ENCODE assay signal across 12 cellular contexts in genomic region chrX:130179579-130180215, GRCh38. TPM values are rescaled to one million over a fixed set of nuclear protein-coding genes. Genes with fewer than 3 reads are reported as not detected.
DNase-seq lines count a peak whose midpoint lies in the region; ATAC-seq and TF ChIP-seq lines count a peak whose summit lies in the region.
"Had no signal": no experiment of that assay in that cellular context is flagged by ENCODE, and none has a peak within 500 bp of the region (broad histone marks: within the 10 kb centered on the region; RNA-seq: fewer than 3 reads in every experiment).

No MANE protein-coding gene starts in this region.

- no peak for DNase-seq in activated CD4-positive, alpha-beta memory T cell treated with anti-CD3 and anti-CD28 coated beads for 36 hours
- DNase-seq in activated CD4-positive, alpha-beta memory T cell treated with anti-CD3 and anti-CD28 coated beads, Interleukin-2, amount 10 ng/mL, durations not matched to agents 7 days and 5 days = no peak
- peak; percentile 74 for DNase-seq in NCI-H2227 (lab: John Stamatoyannopoulos, UW; ENCODE audit: unreplicated experiment)
- peak; percentile 49 for DNase-seq in brain microvascular endothelial cell
- peak in 5 of 9 donors; percentile 12 to 59 (median 44) for DNase-seq in naive thymus-derived CD4-positive, alpha-beta T cell
- no peak for DNase-seq in Calu3
- no peak for DNase-seq in body of pancreas
- DNase-seq in stimulated activated CD4-positive, alpha-beta T cell treated with anti-CD3 and anti-CD28 coated beads, Interleukin-12 subunit alpha, Interleukin-12 subunit beta, amount 100 ng/mL, for 4 hours = no peak
- DNase-seq: NCI-H524, Right ventricle myocardium superior, upper lobe of left lung had no signal

- peaks cover 18% of the 10 kb centered on the region for H3K36me3 Mint-ChIP-seq in activated CD4-positive, alpha-beta memory T cell treated with anti-CD3 and anti-CD28 coated beads for 36 hours
- peaks cover 42% of the 10 kb centered on the region for H3K36me3 Mint-ChIP-seq in activated CD4-positive, alpha-beta memory T cell treated with anti-CD3 and anti-CD28 coated beads, Interleukin-2, amount 10 ng/mL, durations not matched to agents 7 days and 5 days (ENCODE audit: low read depth)
- H3K36me3 Mint-ChIP-seq in naive thymus-derived CD4-positive, alpha-beta T cell = peaks cover 0 to 19% (median 6%) of the 10 kb centered on the region in 5 donors
- no peaks in the 10 kb centered on the region for H3K36me3 Mint-ChIP-seq in Calu3 (ENCODE audit: insufficient read depth, unreplicated experiment)

- no peaks in the 10 kb centered on the region for H3K27me3 ChIP-seq in brain microvascular endothelial cell (replicated peaks)
- H3K27me3 ChIP-seq in naive thymus-derived CD4-positive, alpha-beta T cell (ENCODE audit: control insufficient read depth in 2 of 2, insufficient read depth in 2 of 2, low read length in 2 of 2) = no peaks in the 10 kb centered on the region
- H3K27me3 ChIP-seq in body of pancreas = no peaks in the 10 kb centered on the region
- H3K27me3 ChIP-seq: upper lobe of left lung had no signal

- peak overlapping the region; percentile 32 for H3K27ac Mint-ChIP-seq in activated CD4-positive, alpha-beta memory T cell treated with anti-CD3 and anti-CD28 coated beads for 36 hours
- no peak overlapping the region for H3K27ac Mint-ChIP-seq in activated CD4-positive, alpha-beta memory T cell treated with anti-CD3 and anti-CD28 coated beads, Interleukin-2, amount 10 ng/mL, durations not matched to agents 7 days and 5 days
- peak overlapping the region; percentile 54 to 94 (median 88) for H3K27ac Mint-ChIP-seq in naive thymus-derived CD4-positive, alpha-beta T cell
- no peak overlapping the region for H3K27ac Mint-ChIP-seq in Calu3 (ENCODE audit: unreplicated experiment)

- no peaks in the 10 kb centered on the region for H3K36me3 ChIP-seq in brain microvascular endothelial cell (replicated peaks)
- H3K36me3 ChIP-seq in naive thymus-derived CD4-positive, alpha-beta T cell (ENCODE audit: control insufficient read depth in 2 of 3, insufficient read depth in 3 of 3, low read length in 3 of 3) = peaks cover 0 to 5% (median 0%) of the 10 kb centered on the region in 3 experiments
- no peaks in the 10 kb centered on the region for H3K36me3 ChIP-seq in body of pancreas (replicated peaks in 1 of 2; ENCODE audit: insufficient read depth in 1 of 2, low read depth in 2 of 2)
- H3K36me3 ChIP-seq: upper lobe of left lung had no signal

- TF ChIP-seq POLR2A in body of pancreas (IDR thresholded peaks at IDR 0.05) = no peak

- no peaks in the 10 kb centered on the region for H3K9me3 ChIP-seq in naive thymus-derived CD4-positive, alpha-beta T cell (ENCODE audit: control insufficient read depth in 2 of 3, low read length in 3 of 3)
- no peaks in the 10 kb centered on the region for H3K9me3 ChIP-seq in body of pancreas
- H3K9me3 ChIP-seq: upper lobe of left lung had no signal

- intact Hi-C loops in activated CD4-positive, alpha-beta memory T cell treated with anti-CD3 and anti-CD28 coated beads for 36 hours (cut with micrococcal nuclease) = loop anchor here (10.0 kb wide), 1 partner anchor 575 kb away; no protein-coding TSS in a partner anchor
- intact Hi-C loops in naive thymus-derived CD4-positive, alpha-beta T cell (cut with micrococcal nuclease) = no loop called here
- intact Hi-C loops in Calu3 (cut with micrococcal nuclease; ENCODE audit: unreplicated experiment) = no loop called here
- intact Hi-C loops in body of pancreas (cut with DNase I) = no loop called here

- no peaks in the 10 kb centered on the region for H3K9me3 Mint-ChIP-seq in activated CD4-positive, alpha-beta memory T cell treated with anti-CD3 and anti-CD28 coated beads for 36 hours
- H3K9me3 Mint-ChIP-seq in activated CD4-positive, alpha-beta memory T cell treated with anti-CD3 and anti-CD28 coated beads, Interleukin-2, amount 10 ng/mL, durations not matched to agents 7 days and 5 days = no peaks in the 10 kb centered on the region
- H3K9me3 Mint-ChIP-seq in naive thymus-derived CD4-positive, alpha-beta T cell = peaks cover 0 to 1% (median 0%) of the 10 kb centered on the region in 11 donors
- H3K9me3 Mint-ChIP-seq in Calu3 (ENCODE audit: low read depth, unreplicated experiment) = no peaks in the 10 kb centered on the region

- peaks cover 6 to 27% of the 10 kb centered on the region in 2 donors for H3K4me1 ChIP-seq in naive thymus-derived CD4-positive, alpha-beta T cell (ENCODE audit: control insufficient read depth in 2 of 2, insufficient read depth in 2 of 2, low read length in 2 of 2)
- no peaks in the 10 kb centered on the region for H3K4me1 ChIP-seq in body of pancreas

- peak; percentile 74 for ATAC-seq in naive thymus-derived CD4-positive, alpha-beta T cell
- no peak for ATAC-seq in body of pancreas

- H3K4me1 Mint-ChIP-seq in activated CD4-positive, alpha-beta memory T cell treated with anti-CD3 and anti-CD28 coated beads for 36 hours (ENCODE audit: low read depth) = peaks cover 41% of the 10 kb centered on the region
- peaks cover 61% of the 10 kb centered on the region for H3K4me1 Mint-ChIP-seq in activated CD4-positive, alpha-beta memory T cell treated with anti-CD3 and anti-CD28 coated beads, Interleukin-2, amount 10 ng/mL, durations not matched to agents 7 days and 5 days
- H3K4me1 Mint-ChIP-seq in naive thymus-derived CD4-positive, alpha-beta T cell = peaks cover 15 to 60% (median 49%) of the 10 kb centered on the region in 7 donors
- no peaks in the 10 kb centered on the region for H3K4me1 Mint-ChIP-seq in Calu3 (ENCODE audit: low read depth, unreplicated experiment)

- POLR2A ChIA-PET in activated CD4-positive, alpha-beta memory T cell treated with anti-CD3 and anti-CD28 coated beads for 36 hours (lab: Charles Lee) = no interaction called here
- POLR2A ChIA-PET in activated CD4-positive, alpha-beta memory T cell treated with anti-CD3 and anti-CD28 coated beads, Interleukin-2, amount 10 ng/mL, durations not matched to agents 7 days and 5 days (lab: Charles Lee) = no interaction called here
- POLR2A ChIA-PET in naive thymus-derived CD4-positive, alpha-beta T cell (lab: Charles Lee) = no interaction called here

- 48 to 49% methylated on average over 7 of the region's 7 CpGs for WGBS in body of pancreas, 2 donors

- in situ Hi-C loops in brain microvascular endothelial cell (cut with HindIII; ENCODE audit: low pct_ligation_motif_present, low sequenced_read_pairs) = no loop called here

- no peak overlapping the region for H3K4me3 ChIP-seq in brain microvascular endothelial cell (ENCODE audit: low read depth, low read length)
- H3K4me3 ChIP-seq in naive thymus-derived CD4-positive, alpha-beta T cell (ENCODE audit: low read length) = no peak overlapping the region
- H3K4me3 ChIP-seq in body of pancreas = no peak overlapping the region
- H3K4me3 ChIP-seq: upper lobe of left lung had no signal

- BruUV-seq in Calu3 (replicated peaks; lab: Mats Ljungman, UMichigan) = no TSS peak

- TF ChIP-seq CTCF in brain microvascular endothelial cell (IDR thresholded peaks at IDR 0.05; ENCODE audit: low read depth, low read length, missing control alignments) (no peak), Calu3 (IDR thresholded peaks at IDR 0.05; ENCODE audit: unreplicated experiment) (no peak), body of pancreas (IDR thresholded peaks at IDR 0.05) (no peak)

- H3K27me3 Mint-ChIP-seq in activated CD4-positive, alpha-beta memory T cell treated with anti-CD3 and anti-CD28 coated beads for 36 hours = no peaks in the 10 kb centered on the region
- H3K27me3 Mint-ChIP-seq in activated CD4-positive, alpha-beta memory T cell treated with anti-CD3 and anti-CD28 coated beads, Interleukin-2, amount 10 ng/mL, durations not matched to agents 7 days and 5 days = no peaks in the 10 kb centered on the region
- H3K27me3 Mint-ChIP-seq in naive thymus-derived CD4-positive, alpha-beta T cell = no peaks in the 10 kb centered on the region
- peaks cover 38% of the 10 kb centered on the region for H3K27me3 Mint-ChIP-seq in Calu3 (ENCODE audit: unreplicated experiment)

- CTCF ChIA-PET in activated CD4-positive, alpha-beta memory T cell treated with anti-CD3 and anti-CD28 coated beads for 36 hours (lab: Charles Lee) = interaction anchor here (0.7 kb wide), 1 partner anchor 356 kb away, joined by 3 read pairs; no protein-coding TSS in a partner anchor
- CTCF ChIA-PET in activated CD4-positive, alpha-beta memory T cell treated with anti-CD3 and anti-CD28 coated beads, Interleukin-2, amount 10 ng/mL, durations not matched to agents 7 days and 5 days (lab: Charles Lee) = no interaction called here
- CTCF ChIA-PET in naive thymus-derived CD4-positive, alpha-beta T cell (lab: Charles Lee) = interaction anchor here (0.6 to 0.9 kb wide), 2 partner anchors 10 to 14 kb away, joined by 3 to 4 read pairs; partner anchors contain the start of gene AIFM1
- CTCF ChIA-PET in Calu3 (lab: Charles Lee) = no interaction called here

- H3K4me3 Mint-ChIP-seq in activated CD4-positive, alpha-beta memory T cell treated with anti-CD3 and anti-CD28 coated beads for 36 hours = no peak overlapping the region
- no peak overlapping the region for H3K4me3 Mint-ChIP-seq in activated CD4-positive, alpha-beta memory T cell treated with anti-CD3 and anti-CD28 coated beads, Interleukin-2, amount 10 ng/mL, durations not matched to agents 7 days and 5 days
- peak overlapping the region in 8 of 10 donors; percentile 1 to 53 (median 19) for H3K4me3 Mint-ChIP-seq in naive thymus-derived CD4-positive, alpha-beta T cell
- no peak overlapping the region for H3K4me3 Mint-ChIP-seq in Calu3 (ENCODE audit: low read depth, unreplicated experiment)

- no peak overlapping the region for H3K27ac ChIP-seq in brain microvascular endothelial cell
- H3K27ac ChIP-seq in naive thymus-derived CD4-positive, alpha-beta T cell (ENCODE audit: low read depth, low read length) = peak overlapping the region; percentile 57
- H3K27ac ChIP-seq in body of pancreas = no peak overlapping the region
- H3K27ac ChIP-seq: epithelial cell of prostate, upper lobe of left lung had no signal

RNA-seq across cellular contexts. Expression of gene RAB33A, which starts 7.9 kb away (rescaled TPM):
- total RNA-seq in activated CD4-positive, alpha-beta memory T cell treated with anti-CD3 and anti-CD28 coated beads for 36 hours = 10 to 100 TPM; 29.6 to 30.1 TPM
- total RNA-seq in activated CD4-positive, alpha-beta memory T cell treated with anti-CD3 and anti-CD28 coated beads, Interleukin-2, amount 10 ng/mL, durations not matched to agents 7 days and 5 days = 10 to 100 TPM; 37.0 to 38.8 TPM
- 10 to 100 TPM in 3 of 5 experiments, 1 to 10 TPM in 2; 2.9 to 25.6 (median 11.9) TPM for total RNA-seq in naive thymus-derived CD4-positive, alpha-beta T cell
- 10 to 100 TPM in 1 of 2 donors, 1 to 10 TPM in 1; 7.6 to 15.6 TPM for polyA plus RNA-seq in naive thymus-derived CD4-positive, alpha-beta T cell
- total RNA-seq in Calu3 (2022) = not detected in 2 replicates
- under 1 TPM in 1 of 2 donors, not detected in 1; 0.78 TPM for total RNA-seq in body of pancreas

RNA-seq across cellular contexts. Expression of gene AIFM1, which starts 14.1 kb away (rescaled TPM):
- 10 to 100 TPM; 60.9 to 61.2 TPM for total RNA-seq in activated CD4-positive, alpha-beta memory T cell treated with anti-CD3 and anti-CD28 coated beads for 36 hours
- total RNA-seq in activated CD4-positive, alpha-beta memory T cell treated with anti-CD3 and anti-CD28 coated beads, Interleukin-2, amount 10 ng/mL, durations not matched to agents 7 days and 5 days = 10 to 100 TPM; 41.2 to 41.8 TPM
- total RNA-seq in naive thymus-derived CD4-positive, alpha-beta T cell = 10 to 100 TPM; 11.6 to 35.8 (median 21.1) TPM
- polyA plus RNA-seq in naive thymus-derived CD4-positive, alpha-beta T cell = 10 to 100 TPM; 24.8 to 35.4 TPM
- total RNA-seq in Calu3 (2022) (50.3 and 52.7 TPM in 2 replicates), body of pancreas (10 to 100 TPM; 14.8 to 22.4 TPM)

Comparison
In these comparisons a context has a peak if more than half of its experiments do, and no peak if none do; other contexts are left out.
1. H3K27ac Mint-ChIP-seq: peak in activated CD4-positive, alpha-beta memory T cell treated with anti-CD3 and anti-CD28 coated beads for 36 hours (single experiment) and naive thymus-derived CD4-positive, alpha-beta T cell (9 of 9); none in activated CD4-positive, alpha-beta memory T cell treated with anti-CD3 and anti-CD28 coated beads, Interleukin-2, amount 10 ng/mL, durations not matched to agents 7 days and 5 days (single experiment) and Calu3 (single experiment).
2. CTCF ChIA-PET loops: an anchor here in activated CD4-positive, alpha-beta memory T cell treated with anti-CD3 and anti-CD28 coated beads for 36 hours (0.7 kb wide) and naive thymus-derived CD4-positive, alpha-beta T cell (0.6 to 0.9 kb wide); none called in activated CD4-positive, alpha-beta memory T cell treated with anti-CD3 and anti-CD28 coated beads, Interleukin-2, amount 10 ng/mL, durations not matched to agents 7 days and 5 days and Calu3.
3. DNase-seq: peak in NCI-H2227 (single experiment), brain microvascular endothelial cell (single experiment) and naive thymus-derived CD4-positive, alpha-beta T cell (5 of 9); none in activated CD4-positive, alpha-beta memory T cell treated with anti-CD3 and anti-CD28 coated beads for 36 hours (single experiment), activated CD4-positive, alpha-beta memory T cell treated with anti-CD3 and anti-CD28 coated beads, Interleukin-2, amount 10 ng/mL, durations not matched to agents 7 days and 5 days (single experiment), Calu3 (single experiment), body of pancreas (0 of 4) and stimulated activated CD4-positive, alpha-beta T cell treated with anti-CD3 and anti-CD28 coated beads, Interleukin-12 subunit alpha, Interleukin-12 subunit beta, amount 100 ng/mL, for 4 hours (single experiment).
4. H3K4me3 Mint-ChIP-seq: peak in naive thymus-derived CD4-positive, alpha-beta T cell (8 of 10); none in activated CD4-positive, alpha-beta memory T cell treated with anti-CD3 and anti-CD28 coated beads for 36 hours (single experiment), activated CD4-positive, alpha-beta memory T cell treated with anti-CD3 and anti-CD28 coated beads, Interleukin-2, amount 10 ng/mL, durations not matched to agents 7 days and 5 days (single experiment) and Calu3 (single experiment).